Comparison of ENCODE assay signal across 40 cellular contexts in genomic region chr11:58893899-58894298, GRCh38. TPM values are rescaled to one million over a fixed set of nuclear protein-coding genes. Genes with fewer than 3 reads are reported as not detected.
"Had no signal": no experiment of that assay in that cellular context is flagged by ENCODE, and none has a peak within 500 bp of the region (broad histone marks: within the 10 kb centered on the region; RNA-seq: fewer than 3 reads in every experiment).

No MANE protein-coding gene starts in this region.

- H3K27me3 ChIP-seq: ascending aorta, cardiac muscle cell had no signal

- H3K27ac Mint-ChIP-seq: activated CD4-positive, alpha-beta memory T cell treated with anti-CD3 and anti-CD28 coated beads, Interleukin-2, amount 10 ng/mL, durations not matched to agents 7 days and 5 days; activated CD4-positive, alpha-beta T cell treated with anti-CD3 and anti-CD28 coated beads for 36 hours; activated CD4-positive, alpha-beta T cell treated with anti-CD3 and anti-CD28 coated beads, Interleukin-2, amount 10 ng/mL, durations not matched to agents 7 days and 5 days; activated CD8-positive, alpha-beta memory T cell treated with anti-CD3 and anti-CD28 coated beads, Interleukin-2, amount 10 ng/mL, durations not matched to agents 7 days and 5 days; activated CD8-positive, alpha-beta T cell treated with anti-CD3 and anti-CD28 coated beads, Interleukin-2, amount 10 ng/mL, durations not matched to agents 7 days and 5 days; activated naive CD4-positive, alpha-beta T cell treated with anti-CD3 and anti-CD28 coated beads, Interleukin-2, amount 10 ng/mL, durations not matched to agents 7 days and 5 days; activated naive CD4-positive, alpha-beta T cell treated with anti-CD3 and anti-CD28 coated beads, Interleukin-2, amount 50 U/mL, for 24 hours; activated naive CD8-positive, alpha-beta T cell; activated naive CD8-positive, alpha-beta T cell treated with anti-CD3 and anti-CD28 coated beads, Interleukin-2, amount 10 ng/mL, durations not matched to agents 7 days and 5 days; activated naive CD8-positive, alpha-beta T cell treated with anti-CD3 and anti-CD28 coated beads, Interleukin-2, amount 50 U/mL, for 24 hours; activated T-cell treated with anti-CD3 and anti-CD28 coated beads, Interleukin-2, amount 50 U/mL, for 24 hours; activated T-helper 2 cell treated with anti-CD3 and anti-CD28 coated beads, Interferon-gamma antibody, Interleukin-2, Interleukin-4, amounts not matched to agents 10 μg/mL and 5 μg/mL and 100 μg/mL, durations not matched to agents 14 hours and 24 hours and 36 hours; brain; T-helper 1 cell treated with Interleukin-12 subunit alpha and Interleukin-12 subunit beta and Interleukin-4 antibody, amounts not matched to agents 30 μg/mL and 1 μg/mL, for 36 hours; T-helper 2 cell treated with Interferon-gamma antibody and Interleukin-4, amounts not matched to agents 5 μg/mL and 100 μg/mL, for 36 hours had no signal

- H3K36me3 Mint-ChIP-seq: activated CD8-positive, alpha-beta memory T cell treated with anti-CD3 and anti-CD28 coated beads, Interleukin-2, amount 10 ng/mL, durations not matched to agents 7 days and 5 days; activated naive CD4-positive, alpha-beta T cell treated with anti-CD3 and anti-CD28 coated beads, Interleukin-2, amount 10 ng/mL, durations not matched to agents 7 days and 5 days; activated naive CD4-positive, alpha-beta T cell treated with anti-CD3 and anti-CD28 coated beads, Interleukin-2, amount 50 U/mL, for 24 hours; activated naive CD8-positive, alpha-beta T cell; activated naive CD8-positive, alpha-beta T cell treated with anti-CD3 and anti-CD28 coated beads, Interleukin-2, amount 10 ng/mL, durations not matched to agents 7 days and 5 days had no signal

- H3K4me1 Mint-ChIP-seq: activated CD4-positive, alpha-beta memory T cell treated with anti-CD3 and anti-CD28 coated beads, Interleukin-2, amount 10 ng/mL, durations not matched to agents 7 days and 5 days; activated CD4-positive, alpha-beta T cell treated with anti-CD3 and anti-CD28 coated beads for 36 hours; activated CD4-positive, alpha-beta T cell treated with anti-CD3 and anti-CD28 coated beads, Interleukin-2, amount 10 ng/mL, durations not matched to agents 7 days and 5 days; activated CD8-positive, alpha-beta memory T cell treated with anti-CD3 and anti-CD28 coated beads, Interleukin-2, amount 10 ng/mL, durations not matched to agents 7 days and 5 days; activated naive CD4-positive, alpha-beta T cell treated with anti-CD3 and anti-CD28 coated beads, Interleukin-2, amount 10 ng/mL, durations not matched to agents 7 days and 5 days; activated naive CD4-positive, alpha-beta T cell treated with anti-CD3 and anti-CD28 coated beads, Interleukin-2, amount 50 U/mL, for 24 hours; activated naive CD8-positive, alpha-beta T cell treated with anti-CD3 and anti-CD28 coated beads, Interleukin-2, amount 10 ng/mL, durations not matched to agents 7 days and 5 days; brain; central memory CD8-positive, alpha-beta T cell had no signal

- DNase-seq: activated CD4-positive, alpha-beta memory T cell treated with anti-CD3 and anti-CD28 coated beads, Interleukin-2, amount 10 ng/mL, durations not matched to agents 7 days and 5 days; activated CD4-positive, alpha-beta T cell treated with anti-CD3 and anti-CD28 coated beads for 1 hour; activated CD4-positive, alpha-beta T cell treated with anti-CD3 and anti-CD28 coated beads for 36 hours; activated CD4-positive, alpha-beta T cell treated with anti-CD3 and anti-CD28 coated beads for 48 hours; activated CD4-positive, alpha-beta T cell treated with anti-CD3 and anti-CD28 coated beads, Interleukin-2, amount 10 ng/mL, durations not matched to agents 7 days and 5 days; activated CD4-positive, alpha-beta T cell treated with anti-CD3 and anti-CD28 coated beads, Interleukin-2, amount 50 U/mL, for 48 hours; activated CD4-positive, CD25-positive, alpha-beta regulatory T cell; activated CD8-positive, alpha-beta memory T cell treated with anti-CD3 and anti-CD28 coated beads for 24 hours; activated CD8-positive, alpha-beta memory T cell treated with anti-CD3 and anti-CD28 coated beads, Interleukin-2, amount 10 ng/mL, durations not matched to agents 7 days and 5 days; activated CD8-positive, alpha-beta memory T cell treated with anti-CD3 and anti-CD28 coated beads, Interleukin-2, amount 50 U/mL, for 48 hours; activated CD8-positive, alpha-beta T cell treated with anti-CD3 and anti-CD28 coated beads, Interleukin-2, amount 10 ng/mL, durations not matched to agents 7 days and 5 days; activated effector memory CD4-positive, alpha-beta T cell treated with Interleukin-2 at 50 U/mL for 16 hours; activated gamma-delta T cell; activated naive CD4-positive, alpha-beta T cell treated with anti-CD3 and anti-CD28 coated beads, Interleukin-2, amount 10 ng/mL, durations not matched to agents 7 days and 5 days; activated naive CD4-positive, alpha-beta T cell treated with Interleukin-2 at 50 U/mL for 16 hours; activated naive CD8-positive, alpha-beta T cell treated with anti-CD3 and anti-CD28 coated beads, Interleukin-2, amount 10 ng/mL, durations not matched to agents 7 days and 5 days; activated naive CD8-positive, alpha-beta T cell treated with anti-CD3 and anti-CD28 coated beads, Interleukin-2, amount 50 U/mL, for 24 hours; activated T-cell treated with anti-CD3 and anti-CD28 coated beads, Interleukin-2, amount 50 U/mL, for 24 hours; activated T-cell treated with anti-CD3 and anti-CD28 coated beads, Interleukin-2, amount 50 U/mL, for 48 hours; amygdala; anterior cingulate cortex; caudate nucleus; cerebellar nuclear complex; T-helper 1 cell; T-helper 2 cell; T-helper 9 cell had no signal

- H3K36me3 ChIP-seq: ascending aorta, cardiac muscle cell had no signal

- H3K4me3 Mint-ChIP-seq: activated CD4-positive, alpha-beta memory T cell treated with anti-CD3 and anti-CD28 coated beads, Interleukin-2, amount 10 ng/mL, durations not matched to agents 7 days and 5 days; activated CD4-positive, alpha-beta T cell treated with anti-CD3 and anti-CD28 coated beads for 36 hours; activated CD4-positive, alpha-beta T cell treated with anti-CD3 and anti-CD28 coated beads, Interleukin-2, amount 10 ng/mL, durations not matched to agents 7 days and 5 days; activated CD8-positive, alpha-beta memory T cell treated with anti-CD3 and anti-CD28 coated beads, Interleukin-2, amount 10 ng/mL, durations not matched to agents 7 days and 5 days; activated CD8-positive, alpha-beta T cell treated with anti-CD3 and anti-CD28 coated beads, Interleukin-2, amount 10 ng/mL, durations not matched to agents 7 days and 5 days; activated naive CD4-positive, alpha-beta T cell treated with anti-CD3 and anti-CD28 coated beads, Interleukin-2, amount 10 ng/mL, durations not matched to agents 7 days and 5 days; activated naive CD4-positive, alpha-beta T cell treated with anti-CD3 and anti-CD28 coated beads, Interleukin-2, amount 50 U/mL, for 24 hours; activated naive CD8-positive, alpha-beta T cell; activated naive CD8-positive, alpha-beta T cell treated with anti-CD3 and anti-CD28 coated beads, Interleukin-2, amount 10 ng/mL, durations not matched to agents 7 days and 5 days; activated naive CD8-positive, alpha-beta T cell treated with anti-CD3 and anti-CD28 coated beads, Interleukin-2, amount 50 U/mL, for 24 hours; activated T-cell treated with anti-CD3 and anti-CD28 coated beads, Interleukin-2, amount 50 U/mL, for 24 hours; brain; central memory CD8-positive, alpha-beta T cell; T-helper 1 cell treated with Interleukin-12 subunit alpha and Interleukin-12 subunit beta and Interleukin-4 antibody, amounts not matched to agents 30 μg/mL and 1 μg/mL, for 36 hours; T-helper 2 cell treated with Interferon-gamma antibody and Interleukin-4, amounts not matched to agents 5 μg/mL and 100 μg/mL, for 36 hours had no signal

- H3K4me1 ChIP-seq: ascending aorta had no signal

- H3K27ac ChIP-seq: ascending aorta, cardiac muscle cell, VCaP had no signal

- H3K9me3 Mint-ChIP-seq: activated CD4-positive, alpha-beta memory T cell treated with anti-CD3 and anti-CD28 coated beads, Interleukin-2, amount 10 ng/mL, durations not matched to agents 7 days and 5 days; activated CD4-positive, alpha-beta T cell treated with anti-CD3 and anti-CD28 coated beads, Interleukin-2, amount 10 ng/mL, durations not matched to agents 7 days and 5 days; activated naive CD4-positive, alpha-beta T cell treated with anti-CD3 and anti-CD28 coated beads, Interleukin-2, amount 10 ng/mL, durations not matched to agents 7 days and 5 days; activated naive CD4-positive, alpha-beta T cell treated with anti-CD3 and anti-CD28 coated beads, Interleukin-2, amount 50 U/mL, for 24 hours; activated naive CD8-positive, alpha-beta T cell treated with anti-CD3 and anti-CD28 coated beads, Interleukin-2, amount 10 ng/mL, durations not matched to agents 7 days and 5 days; activated naive CD8-positive, alpha-beta T cell treated with anti-CD3 and anti-CD28 coated beads, Interleukin-2, amount 50 U/mL, for 24 hours; activated T-cell treated with anti-CD3 and anti-CD28 coated beads, Interleukin-2, amount 50 U/mL, for 24 hours; activated T-helper 2 cell treated with anti-CD3 and anti-CD28 coated beads, Interferon-gamma antibody, Interleukin-2, Interleukin-4, amounts not matched to agents 10 μg/mL and 5 μg/mL and 100 μg/mL, durations not matched to agents 14 hours and 24 hours and 36 hours; brain; central memory CD8-positive, alpha-beta T cell; T-helper 1 cell treated with Interleukin-12 subunit alpha and Interleukin-12 subunit beta and Interleukin-4 antibody, amounts not matched to agents 30 μg/mL and 1 μg/mL, for 36 hours; T-helper 2 cell treated with Interferon-gamma antibody and Interleukin-4, amounts not matched to agents 5 μg/mL and 100 μg/mL, for 36 hours had no signal

- H3K4me3 ChIP-seq: ascending aorta, cardiac muscle cell had no signal

- ATAC-seq: activated CD4-positive, alpha-beta T cell treated with anti-CD3 and anti-CD28 coated beads for 36 hours; activated CD4-positive, CD25-positive, alpha-beta regulatory T cell treated with anti-CD3 and anti-CD28 coated beads, Interleukin-2, amount 50 U/mL, for 24 hours; activated CD8-positive, alpha-beta memory T cell treated with anti-CD3 and anti-CD28 coated beads, Interleukin-2, amount 10 ng/mL, durations not matched to agents 7 days and 5 days; activated CD8-positive, alpha-beta T cell treated with anti-CD3 and anti-CD28 coated beads, Interleukin-2, amount 10 ng/mL, durations not matched to agents 7 days and 5 days; activated naive CD8-positive, alpha-beta T cell treated with anti-CD3 and anti-CD28 coated beads, Interleukin-2, amount 50 U/mL, for 24 hours had no signal

- H3K9me3 ChIP-seq: ascending aorta had no signal

- H3K27me3 Mint-ChIP-seq: activated naive CD8-positive, alpha-beta T cell treated with anti-CD3 and anti-CD28 coated beads, Interleukin-2, amount 50 U/mL, for 24 hours; brain had no signal

RNA-seq across cellular contexts. Expression of gene GLYATL1, which starts 45.4 kb away (rescaled TPM):
- total RNA-seq: activated CD4-positive, alpha-beta memory T cell treated with anti-CD3 and anti-CD28 coated beads, Interleukin-2, amount 10 ng/mL, durations not matched to agents 7 days and 5 days; activated CD4-positive, alpha-beta T cell treated with anti-CD3 and anti-CD28 coated beads, Interleukin-2, amount 10 ng/mL, durations not matched to agents 7 days and 5 days; activated CD8-positive, alpha-beta memory T cell treated with anti-CD3 and anti-CD28 coated beads, Interleukin-2, amount 10 ng/mL, durations not matched to agents 7 days and 5 days; activated CD8-positive, alpha-beta T cell treated with anti-CD3 and anti-CD28 coated beads, Interleukin-2, amount 10 ng/mL, durations not matched to agents 7 days and 5 days; activated naive CD8-positive, alpha-beta T cell treated with anti-CD3 and anti-CD28 coated beads, Interleukin-2, amount 10 ng/mL, durations not matched to agents 7 days and 5 days; activated T-helper 2 cell treated with anti-CD3 and anti-CD28 coated beads, Interferon-gamma antibody, Interleukin-2, Interleukin-4, amounts not matched to agents 10 μg/mL and 5 μg/mL and 100 μg/mL, durations not matched to agents 14 hours and 24 hours and 36 hours; bronchial epithelial cell; chondrocyte had no signal

RNA-seq across cellular contexts. Expression of gene GLYATL2, which starts 49.4 kb away (rescaled TPM):
- total RNA-seq: activated CD4-positive, alpha-beta memory T cell treated with anti-CD3 and anti-CD28 coated beads, Interleukin-2, amount 10 ng/mL, durations not matched to agents 7 days and 5 days; activated CD4-positive, alpha-beta T cell treated with anti-CD3 and anti-CD28 coated beads for 36 hours; activated CD4-positive, alpha-beta T cell treated with anti-CD3 and anti-CD28 coated beads, Interleukin-2, amount 10 ng/mL, durations not matched to agents 7 days and 5 days; activated CD8-positive, alpha-beta memory T cell treated with anti-CD3 and anti-CD28 coated beads, Interleukin-2, amount 10 ng/mL, durations not matched to agents 7 days and 5 days; activated CD8-positive, alpha-beta T cell treated with anti-CD3 and anti-CD28 coated beads, Interleukin-2, amount 10 ng/mL, durations not matched to agents 7 days and 5 days; activated naive CD8-positive, alpha-beta T cell treated with anti-CD3 and anti-CD28 coated beads, Interleukin-2, amount 10 ng/mL, durations not matched to agents 7 days and 5 days; activated T-helper 2 cell treated with anti-CD3 and anti-CD28 coated beads, Interferon-gamma antibody, Interleukin-2, Interleukin-4, amounts not matched to agents 10 μg/mL and 5 μg/mL and 100 μg/mL, durations not matched to agents 14 hours and 24 hours and 36 hours; ascending aorta; bronchial epithelial cell; cardiac muscle cell had no signal
- polyA plus RNA-seq: adipose tissue, cardiac muscle cell had no signal
